ENCODE assay signal across 5 cellular contexts in the genomic region with DNA sequence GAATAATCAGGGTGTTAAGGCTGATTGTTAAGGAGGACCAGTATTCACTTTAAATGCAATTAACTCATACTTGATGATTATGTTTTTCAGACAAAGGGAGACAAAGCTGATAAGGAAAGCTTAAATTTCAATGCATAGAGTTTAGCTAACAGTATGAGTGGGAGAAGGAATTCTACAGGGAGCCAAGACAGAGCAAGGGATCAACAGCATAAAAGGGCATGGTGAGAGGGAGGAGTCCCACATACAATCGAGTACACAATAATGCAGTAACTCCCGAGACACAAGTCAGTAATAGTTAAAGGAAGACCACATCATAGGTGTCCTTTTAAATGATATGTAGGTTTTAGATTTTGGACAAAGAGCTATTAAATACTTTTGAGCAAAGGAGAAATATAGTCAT.
"Had no signal": no experiment of that assay in that cellular context is flagged by ENCODE, and none has a peak within 500 bp of the region (broad histone marks: within the 10 kb centered on the region; RNA-seq: fewer than 3 reads in every experiment).

No MANE protein-coding gene starts in this region.

- H2AFZ ChIP-seq: GM23338 had no signal

- ATAC-seq: GM23338, HepG2 had no signal

- H3K4me2 ChIP-seq: GM23338 had no signal

- DNase-seq: H9, HCEC 1CT had no signal

- H3K4me3 ChIP-seq: GM23338 had no signal

- H3K27ac ChIP-seq: HL-60 had no signal
